ENCODE assay signal across 8 cellular contexts in the genomic region with DNA sequence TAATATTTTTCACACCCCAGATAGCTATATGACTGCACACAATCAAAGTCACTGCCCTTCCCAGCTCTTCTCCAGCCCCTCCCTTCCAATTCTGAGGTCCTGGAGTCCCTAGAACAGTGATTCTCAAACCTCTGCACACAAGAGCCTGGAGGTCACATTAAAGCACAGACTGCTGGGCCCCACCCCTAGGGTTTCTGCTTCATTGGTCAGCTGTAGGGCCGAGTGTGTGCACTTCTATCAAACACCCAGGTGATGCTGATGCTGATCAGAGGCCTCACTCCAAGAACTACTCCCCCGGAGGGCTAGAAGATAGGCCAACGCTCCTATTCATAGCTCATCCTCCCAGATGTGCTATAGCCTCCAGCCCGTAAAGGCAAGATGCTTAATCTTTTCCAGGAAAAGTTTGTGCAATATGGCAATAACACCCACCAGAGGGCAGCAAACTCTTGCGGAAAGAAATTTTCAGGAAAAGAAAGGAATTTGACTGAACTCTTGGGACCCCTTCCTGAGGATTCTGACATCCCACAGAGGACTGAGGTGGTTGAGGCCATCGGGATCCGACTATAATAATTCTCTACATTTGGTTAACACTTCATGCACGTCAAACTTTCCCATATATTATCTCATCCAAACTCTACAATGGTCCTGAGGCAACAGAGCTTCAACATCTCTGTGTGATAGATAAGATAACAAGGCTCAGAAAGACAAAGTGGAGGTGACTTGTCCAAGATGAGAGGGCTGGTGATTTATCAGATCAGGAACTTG.
DNase-seq lines count a peak whose midpoint lies in the region; ATAC-seq, FAIRE-seq and TF ChIP-seq lines count a peak whose summit lies in the region.

No MANE protein-coding gene starts in this region.

- TF ChIP-seq EP300 in tibial nerve (IDR thresholded peaks at IDR 0.05), result no peak

- DNase-seq in AG04450 (ENCODE audit: low read depth, low spot score), result peak; percentile 39
- no peak for DNase-seq in GM10266 (ENCODE audit: extremely low spot score)
- peak; percentile 40 for DNase-seq in NCI-H345 (lab: John Stamatoyannopoulos, UW)
- DNase-seq in MCF 10A (ENCODE audit: unreplicated experiment), result peak; percentile 59
- DNase-seq in kidney, result no peak
- DNase-seq in tibial nerve (ENCODE audit: low spot score in 2 of 2), result peak in 1 of 2 donors; percentile 76
- DNase-seq in SIG-M5 treated with dmso at 0.1 percent for 504 hours (lab: John Stamatoyannopoulos, UW; ENCODE audit: unreplicated experiment), result no peak

- FAIRE-seq in kidney (lab: Jason Lieb, UNC), result no peak

- H3K4me3 Mint-ChIP-seq in MCF 10A (ENCODE audit: unreplicated experiment), result no peak overlapping the region

- H3K27ac ChIP-seq in AG04450 (ENCODE audit: low read depth, low read length), result peak overlapping the region; percentile 25
- no peak overlapping the region for H3K27ac ChIP-seq in kidney (ENCODE audit: low read depth in 2 of 2, low read length in 2 of 2)
- H3K27ac ChIP-seq in tibial nerve, result no peak overlapping the region

- no peak overlapping the region for H3K9ac ChIP-seq in kidney (ENCODE audit: low read length in 2 of 2)

- no peak overlapping the region for H3K27ac Mint-ChIP-seq in MCF 10A (ENCODE audit: low read depth, unreplicated experiment)

- H3K36me3 ChIP-seq in kidney (ENCODE audit: control insufficient read depth in 1 of 2, insufficient read depth in 2 of 2, low read length in 2 of 2) (no peaks in the 10 kb centered on the region), tibial nerve (no peaks in the 10 kb centered on the region)

- no peak for TF ChIP-seq POLR2A in tibial nerve (IDR thresholded peaks at IDR 0.05)

- WGBS in tibial nerve, 2 donors, result 7 to 11% methylated on average over 8 of the region's 8 CpGs

- no peaks in the 10 kb centered on the region for H3K9me3 Mint-ChIP-seq in MCF 10A (ENCODE audit: unreplicated experiment)

- BruUV-seq in MCF 10A (replicated peaks; lab: Mats Ljungman, UMichigan), result no TSS peak

- ATAC-seq in HG02852 (IDR thresholded peaks at IDR 0.05; ENCODE audit: unreplicated experiment), result no peak

- H3K36me3 Mint-ChIP-seq in MCF 10A (ENCODE audit: insufficient read depth, unreplicated experiment), result peaks cover 6% of the 10 kb centered on the region

- H3K4me3 ChIP-seq in AG04450 (ENCODE audit: low read depth, low read length), result no peak overlapping the region
- no peak overlapping the region for H3K4me3 ChIP-seq in kidney (ENCODE audit: low read length in 2 of 2)
- H3K4me3 ChIP-seq in tibial nerve, result no peak overlapping the region

- peak; percentile 78 for TF ChIP-seq CTCF in AG04450 (IDR thresholded peaks at IDR 0.05; ENCODE audit: low read depth, low read length)
- TF ChIP-seq CTCF in GM10266 (IDR thresholded peaks at IDR 0.05; ENCODE audit: control insufficient read depth, insufficient read depth, low read depth, missing control alignments), result peak; percentile 52
- peak; percentile 67 for TF ChIP-seq CTCF in MCF 10A (IDR thresholded peaks at IDR 0.05; ENCODE audit: unreplicated experiment)
- peak; percentile 72 for TF ChIP-seq CTCF in kidney (IDR thresholded peaks at IDR 0.05; ENCODE audit: borderline replicate concordance, extremely low read depth, insufficient read depth)
- TF ChIP-seq CTCF in tibial nerve (IDR thresholded peaks at IDR 0.05), result peak; percentile 53 to 86 (median 74)

- POLR2A ChIA-PET in AG04450 (lab: Yijun Ruan, JAX), result interaction anchor here (0.7 kb wide), 1 partner anchor 230 kb away, joined by 4 read pairs; no protein-coding TSS in a partner anchor
- POLR2A ChIA-PET in MCF 10A (lab: Yijun Ruan, JAX), result interaction anchor here (0.9 to 3.5 kb wide), 4 partner anchors 12 to 234 kb away, joined by 4 to 18 read pairs (median 6); no protein-coding TSS in a partner anchor

- H3K27me3 ChIP-seq in AG04450 (ENCODE audit: control insufficient read depth, insufficient read depth, low read length) (peaks cover 16% of the 10 kb centered on the region), tibial nerve (no peaks in the 10 kb centered on the region)

- intact Hi-C loops in MCF 10A (cut with micrococcal nuclease), result loop anchor here (1.0 kb wide), 2 partner anchors 16 to 233 kb away; no protein-coding TSS in a partner anchor
- intact Hi-C loops in kidney (cut with DNase I), result no loop called here

- CTCF ChIA-PET in AG04450 (lab: Charles Lee) (interaction anchor here (0.6 to 9.2 kb wide), 51 partner anchors 8 to 810 kb away, joined by 3 to 418 read pairs (median 3); partner anchors contain the start of gene PKDCC), MCF 10A (lab: Yijun Ruan, JAX) (interaction anchor here (0.5 to 12.4 kb wide), 50 partner anchors 8 to 1534 kb away, joined by 3 to 382 read pairs (median 4); partner anchors contain the start of gene PKDCC)

- peaks cover 15% of the 10 kb centered on the region for H3K27me3 Mint-ChIP-seq in MCF 10A (ENCODE audit: insufficient read depth, unreplicated experiment)

- peaks cover 2% of the 10 kb centered on the region for H3K4me1 Mint-ChIP-seq in MCF 10A (ENCODE audit: insufficient read depth, unreplicated experiment)

- H3K4me1 ChIP-seq in kidney (ENCODE audit: control insufficient read depth in 1 of 2, insufficient read depth in 1 of 2, low read depth in 1 of 2, low read length in 2 of 2), result no peaks in the 10 kb centered on the region
- H3K4me1 ChIP-seq in tibial nerve, result peaks cover 0 to 3% (median 0%) of the 10 kb centered on the region in 4 donors

- H3K9me3 ChIP-seq in AG04450 (ENCODE audit: control insufficient read depth, insufficient read depth, low read length), result no peaks in the 10 kb centered on the region
- H3K9me3 ChIP-seq in kidney (ENCODE audit: control insufficient read depth in 1 of 2, low read length in 2 of 2), result no peaks in the 10 kb centered on the region
- H3K9me3 ChIP-seq in tibial nerve, result no peaks in the 10 kb centered on the region

Comparison
In these comparisons a context has a peak if more than half of its experiments do, and no peak if none do; other contexts are left out.
1. DNase-seq: peak in AG04450 (single experiment), NCI-H345 (single experiment) and MCF 10A (single experiment); none in GM10266 (single experiment), kidney (single experiment) and SIG-M5 treated with dmso at 0.1 percent for 504 hours (single experiment).
2. Peak in every context shown above with its lines, with median percentiles within 50 percentile points of each other: CTCF ChIP-seq.